ENCODE assay signal across 8 cellular contexts in genomic region chr13:27449936-27450828, GRCh38. TPM values are rescaled to one million over a fixed set of nuclear protein-coding genes. Genes with fewer than 3 reads are reported as not detected.
A peak's percentile ranks its signal among the peaks of the same experiment; 100 is the strongest.
DNase-seq lines count a peak whose midpoint lies in the region; ATAC-seq lines count a peak whose summit lies in the region.

TSS of gene MTIF3 (minus strand) at chr13:27450564. CDS start at chr13:27440448, 10,116 bp downstream.

- peak within 1 kb of the TSS; percentile 94 for H3K27ac ChIP-seq in effector memory CD4-positive, alpha-beta T cell (ENCODE audit: insufficient read depth, low read length, poor library complexity, severe bottlenecking)

- ATAC-seq in GM19468 (IDR thresholded peaks at IDR 0.05; ENCODE audit: extremely low read depth, unreplicated experiment), result peak; percentile 69

- H3K9me3 ChIP-seq in effector memory CD4-positive, alpha-beta T cell (ENCODE audit: control insufficient read depth, low read length), result no peaks in the 10 kb centered on the region

- POLR2A ChIA-PET in activated CD8-positive, alpha-beta memory T cell treated with anti-CD3 and anti-CD28 coated beads for 36 hours (lab: Charles Lee), result interaction anchor here (0.5 to 2.4 kb wide), 7 partner anchors 13 to 187 kb away, joined by 3 to 22 read pairs (median 7); partner anchors contain the start of genes GTF3A, LNX2 and POLR1D

- peak; percentile 75 for DNase-seq in CMK (ENCODE audit: low read depth)
- DNase-seq in HS-5 (ENCODE audit: low read depth), result peak; percentile 42
- peak; percentile 97 for DNase-seq in NK-92 treated with Interleukin-12 subunit alpha and Interleukin-12 subunit beta, amount 100 ng/mL, for 24 hours (lab: John Stamatoyannopoulos, UW)
- DNase-seq in effector memory CD4-positive, alpha-beta T cell, result peak; percentile 96 to 97 (median 97)
- peak; percentile 95 for DNase-seq in medulla oblongata (ENCODE audit: extremely low spot score)
- DNase-seq in stimulated activated CD8-positive, alpha-beta memory T cell treated with anti-CD3 and anti-CD28 coated beads, Interleukin-12 subunit alpha, Interleukin-12 subunit beta, amount 100 ng/mL, for 1 hour (ENCODE audit: low read depth), result peak; percentile 98

- no peaks in the 10 kb centered on the region for H3K27me3 ChIP-seq in effector memory CD4-positive, alpha-beta T cell (replicated peaks; ENCODE audit: control insufficient read depth, insufficient read depth, low read length, poor library complexity, severe bottlenecking)

- CTCF ChIA-PET in activated CD8-positive, alpha-beta memory T cell treated with anti-CD3 and anti-CD28 coated beads for 36 hours (lab: Charles Lee), result interaction anchor here (2.2 kb wide), 1 partner anchor 25 kb away, joined by 7 read pairs; the partner anchor contains the start of gene GTF3A

- no peaks in the 10 kb centered on the region for H3K36me3 ChIP-seq in effector memory CD4-positive, alpha-beta T cell (ENCODE audit: control insufficient read depth, insufficient read depth, low read length)

- peaks cover 34% of the 10 kb centered on the region for H3K4me1 ChIP-seq in effector memory CD4-positive, alpha-beta T cell (ENCODE audit: control insufficient read depth, insufficient read depth, low read length, poor library complexity, severe bottlenecking)

- peak within 1 kb of the TSS; percentile 76 for H3K4me3 ChIP-seq in effector memory CD4-positive, alpha-beta T cell (ENCODE audit: insufficient read depth, low read depth, low read length, poor library complexity, severe bottlenecking)

RNA-seq across cellular contexts. Expression of gene MTIF3, which starts in this region (rescaled TPM):
- 10 to 100 TPM; 30.1 to 31.8 TPM for total RNA-seq in activated CD8-positive, alpha-beta memory T cell treated with anti-CD3 and anti-CD28 coated beads for 36 hours

Comparison
In these comparisons a context has a peak if more than half of its experiments do, and no peak if none do; other contexts are left out.
1. Peak in every context shown above with its lines: DNase-seq, ATAC-seq, H3K4me3 ChIP-seq and H3K27ac ChIP-seq.
2. DNase-seq: peak in every context shown above with its lines; median percentile 98 in stimulated activated CD8-positive, alpha-beta memory T cell treated with anti-CD3 and anti-CD28 coated beads, Interleukin-12 subunit alpha, Interleukin-12 subunit beta, amount 100 ng/mL, for 1 hour; 97 in NK-92 treated with Interleukin-12 subunit alpha and Interleukin-12 subunit beta, amount 100 ng/mL, for 24 hours; 97 in effector memory CD4-positive, alpha-beta T cell; 95 in medulla oblongata; 75 in CMK; 42 in HS-5.